Comparison of ENCODE assay signal across 10 cellular contexts in the genomic region with DNA sequence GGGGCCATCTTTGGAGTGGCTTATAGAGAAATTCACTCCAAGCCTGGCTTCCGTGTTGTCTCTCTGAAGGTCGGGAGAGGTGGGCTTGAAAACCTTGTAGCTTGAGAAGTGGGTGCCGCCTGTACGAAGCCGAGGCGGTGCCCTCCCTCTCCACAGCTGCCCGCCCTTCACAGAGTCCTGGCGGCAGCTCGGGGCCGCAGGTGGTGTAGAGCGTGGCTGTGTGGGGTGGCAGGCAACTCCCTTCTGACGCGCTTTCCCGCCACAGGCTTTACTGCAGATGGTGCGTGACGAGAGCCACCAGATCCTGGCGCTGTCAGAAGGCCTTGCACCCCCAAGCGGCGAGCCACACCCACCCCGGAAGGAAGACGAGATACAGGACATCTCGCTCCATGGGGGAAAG. TPM values are rescaled to one million over a fixed set of nuclear protein-coding genes. Genes with fewer than 3 reads are reported as not detected.
DNase-seq lines count a peak whose midpoint lies in the region; ATAC-seq and TF ChIP-seq lines count a peak whose summit lies in the region.
"Had no signal": no experiment of that assay in that cellular context is flagged by ENCODE, and none has a peak within 500 bp of the region (broad histone marks: within the 10 kb centered on the region; RNA-seq: fewer than 3 reads in every experiment).

No MANE protein-coding gene starts in this region.

- H3K4me1 Mint-ChIP-seq in chondrocyte (ENCODE audit: low read depth), result no peaks in the 10 kb centered on the region

- ATAC-seq in HG03457 (IDR thresholded peaks at IDR 0.05; ENCODE audit: unreplicated experiment) (no peak), GM18858 (IDR thresholded peaks at IDR 0.05; ENCODE audit: unreplicated experiment) (no peak), HG02973 (IDR thresholded peaks at IDR 0.05; ENCODE audit: unreplicated experiment) (no peak)
- ATAC-seq: HepG2 had no signal

- H3K27ac Mint-ChIP-seq in chondrocyte (ENCODE audit: unreplicated experiment), result no peak overlapping the region

- no peak overlapping the region for H3K4me3 Mint-ChIP-seq in chondrocyte (ENCODE audit: unreplicated experiment)

- H3K36me3 Mint-ChIP-seq in chondrocyte (ENCODE audit: low read depth), result peaks cover 7% of the 10 kb centered on the region

- no peaks in the 10 kb centered on the region for H3K9me3 Mint-ChIP-seq in chondrocyte (ENCODE audit: low read depth)

- TF ChIP-seq CTCF in chondrocyte (IDR thresholded peaks at IDR 0.05), result no peak

- peak; percentile 69 for DNase-seq in NCI-H1092 treated with DMSO at 0.1 percent for 48 hours (lab: John Stamatoyannopoulos, UW)
- peak; percentile 52 to 59 for DNase-seq in activated CD8-positive, alpha-beta memory T cell treated with anti-CD3 and anti-CD28 coated beads for 1 hour (ENCODE audit: extremely low read depth in 1 of 2, low read depth in 1 of 2)
- DNase-seq in chondrocyte (ENCODE audit: low spot score), result peak; percentile 82
- DNase-seq in stimulated activated CD8-positive, alpha-beta memory T cell treated with anti-CD3 and anti-CD28 coated beads, Interleukin-4, amount 100 ng/mL, for 24 hours (ENCODE audit: low read depth), result peak; percentile 46
- no peak for DNase-seq in NCI-H1694 treated with DMSO at 0.1 percent for 48 hours (lab: John Stamatoyannopoulos, UW)
- DNase-seq: sigmoid colon had no signal

- H3K27me3 Mint-ChIP-seq in chondrocyte (ENCODE audit: low read depth), result no peaks in the 10 kb centered on the region

RNA-seq across cellular contexts. Expression of gene DIP2A, which starts 33.1 kb away (rescaled TPM):
- total RNA-seq in chondrocyte, result 27.9 to 37.0 TPM (median 30.3 TPM) in 3 replicates
